1 cellular context compared by ENCODE assay signal in the genomic region with DNA sequence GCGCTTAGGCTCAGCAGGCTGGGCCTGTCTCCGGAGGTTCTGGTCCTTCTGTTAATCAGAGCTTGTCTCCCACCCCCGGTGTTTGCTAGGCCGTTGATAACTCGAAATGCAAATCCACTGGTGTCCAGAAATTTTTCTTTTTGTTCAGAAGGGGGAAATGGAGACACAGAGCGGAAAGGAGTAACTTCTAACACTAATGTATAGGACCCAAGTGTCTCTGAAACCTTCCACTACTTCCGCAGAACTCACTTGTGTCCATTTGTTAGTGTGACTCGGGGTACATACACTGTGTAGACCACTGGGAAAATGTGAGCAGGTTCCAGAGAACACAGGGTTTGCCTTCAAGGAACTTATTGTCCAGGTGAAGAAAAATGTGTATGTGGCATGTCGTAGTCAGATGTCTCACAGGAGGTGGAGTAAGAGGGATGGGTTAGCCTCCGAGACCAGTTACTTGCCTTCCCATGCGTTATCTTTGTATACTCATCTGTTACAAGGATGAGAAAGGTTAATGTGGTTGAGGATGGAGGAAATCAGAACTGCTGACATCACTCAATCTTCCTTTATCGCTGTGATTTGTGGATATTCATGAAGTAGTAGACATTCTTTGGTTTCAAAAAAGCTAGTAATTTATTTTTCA.
A peak's percentile ranks its signal among the peaks of the same experiment; 100 is the strongest.
TF ChIP-seq lines count a peak whose summit lies in the region.

No MANE protein-coding gene starts in this region.

TF ChIP-seq in K562, 482 proteins besides CTCF, POLR2A, EP300 and RAD21 (continued from another document and continues in another):
- TF ChIP-seq, protein P1, sequence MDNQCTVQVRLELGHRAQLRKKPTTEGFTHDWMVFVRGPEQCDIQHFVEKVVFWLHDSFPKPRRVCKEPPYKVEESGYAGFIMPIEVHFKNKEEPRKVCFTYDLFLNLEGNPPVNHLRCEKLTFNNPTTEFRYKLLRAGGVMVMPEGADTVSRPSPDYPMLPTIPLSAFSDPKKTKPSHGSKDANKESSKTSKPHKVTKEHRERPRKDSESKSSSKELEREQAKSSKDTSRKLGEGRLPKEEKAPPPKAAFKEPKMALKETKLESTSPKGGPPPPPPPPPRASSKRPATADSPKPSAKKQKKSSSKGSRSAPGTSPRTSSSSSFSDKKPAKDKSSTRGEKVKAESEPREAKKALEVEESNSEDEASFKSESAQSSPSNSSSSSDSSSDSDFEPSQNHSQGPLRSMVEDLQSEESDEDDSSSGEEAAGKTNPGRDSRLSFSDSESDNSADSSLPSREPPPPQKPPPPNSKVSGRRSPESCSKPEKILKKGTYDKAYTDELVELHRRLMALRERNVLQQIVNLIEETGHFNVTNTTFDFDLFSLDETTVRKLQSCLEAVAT (IDR thresholded peaks at IDR 0.05): peak in 1 of 2 experiments; percentile 71; a peak in 1 of 4 replicates
- TF ChIP-seq ZNF316 (IDR thresholded peaks at IDR 0.05): peak; percentile 98
- no peak for TF ChIP-seq SRSF3 (IDR thresholded peaks at IDR 0.05; ENCODE audit: insufficient read depth, low read length)
- TF ChIP-seq, protein P2, sequence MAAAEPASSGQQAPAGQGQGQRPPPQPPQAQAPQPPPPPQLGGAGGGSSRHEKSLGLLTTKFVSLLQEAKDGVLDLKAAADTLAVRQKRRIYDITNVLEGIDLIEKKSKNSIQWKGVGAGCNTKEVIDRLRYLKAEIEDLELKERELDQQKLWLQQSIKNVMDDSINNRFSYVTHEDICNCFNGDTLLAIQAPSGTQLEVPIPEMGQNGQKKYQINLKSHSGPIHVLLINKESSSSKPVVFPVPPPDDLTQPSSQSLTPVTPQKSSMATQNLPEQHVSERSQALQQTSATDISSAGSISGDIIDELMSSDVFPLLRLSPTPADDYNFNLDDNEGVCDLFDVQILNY (CRISPR knock-in tag; IDR thresholded peaks at IDR 0.05): no peak
- TF ChIP-seq, protein P3, sequence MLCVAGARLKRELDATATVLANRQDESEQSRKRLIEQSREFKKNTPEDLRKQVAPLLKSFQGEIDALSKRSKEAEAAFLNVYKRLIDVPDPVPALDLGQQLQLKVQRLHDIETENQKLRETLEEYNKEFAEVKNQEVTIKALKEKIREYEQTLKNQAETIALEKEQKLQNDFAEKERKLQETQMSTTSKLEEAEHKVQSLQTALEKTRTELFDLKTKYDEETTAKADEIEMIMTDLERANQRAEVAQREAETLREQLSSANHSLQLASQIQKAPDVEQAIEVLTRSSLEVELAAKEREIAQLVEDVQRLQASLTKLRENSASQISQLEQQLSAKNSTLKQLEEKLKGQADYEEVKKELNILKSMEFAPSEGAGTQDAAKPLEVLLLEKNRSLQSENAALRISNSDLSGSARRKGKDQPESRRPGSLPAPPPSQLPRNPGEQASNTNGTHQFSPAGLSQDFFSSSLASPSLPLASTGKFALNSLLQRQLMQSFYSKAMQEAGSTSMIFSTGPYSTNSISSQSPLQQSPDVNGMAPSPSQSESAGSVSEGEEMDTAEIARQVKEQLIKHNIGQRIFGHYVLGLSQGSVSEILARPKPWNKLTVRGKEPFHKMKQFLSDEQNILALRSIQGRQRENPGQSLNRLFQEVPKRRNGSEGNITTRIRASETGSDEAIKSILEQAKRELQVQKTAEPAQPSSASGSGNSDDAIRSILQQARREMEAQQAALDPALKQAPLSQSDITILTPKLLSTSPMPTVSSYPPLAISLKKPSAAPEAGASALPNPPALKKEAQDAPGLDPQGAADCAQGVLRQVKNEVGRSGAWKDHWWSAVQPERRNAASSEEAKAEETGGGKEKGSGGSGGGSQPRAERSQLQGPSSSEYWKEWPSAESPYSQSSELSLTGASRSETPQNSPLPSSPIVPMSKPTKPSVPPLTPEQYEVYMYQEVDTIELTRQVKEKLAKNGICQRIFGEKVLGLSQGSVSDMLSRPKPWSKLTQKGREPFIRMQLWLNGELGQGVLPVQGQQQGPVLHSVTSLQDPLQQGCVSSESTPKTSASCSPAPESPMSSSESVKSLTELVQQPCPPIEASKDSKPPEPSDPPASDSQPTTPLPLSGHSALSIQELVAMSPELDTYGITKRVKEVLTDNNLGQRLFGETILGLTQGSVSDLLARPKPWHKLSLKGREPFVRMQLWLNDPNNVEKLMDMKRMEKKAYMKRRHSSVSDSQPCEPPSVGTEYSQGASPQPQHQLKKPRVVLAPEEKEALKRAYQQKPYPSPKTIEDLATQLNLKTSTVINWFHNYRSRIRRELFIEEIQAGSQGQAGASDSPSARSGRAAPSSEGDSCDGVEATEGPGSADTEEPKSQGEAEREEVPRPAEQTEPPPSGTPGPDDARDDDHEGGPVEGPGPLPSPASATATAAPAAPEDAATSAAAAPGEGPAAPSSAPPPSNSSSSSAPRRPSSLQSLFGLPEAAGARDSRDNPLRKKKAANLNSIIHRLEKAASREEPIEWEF (CRISPR knock-in tag; IDR thresholded peaks at IDR 0.05): peak; percentile 37; the same call in 1 of the 2 replicates
- TF ChIP-seq TARDBP (IDR thresholded peaks at IDR 0.05): no peak
- TF ChIP-seq, protein P4, sequence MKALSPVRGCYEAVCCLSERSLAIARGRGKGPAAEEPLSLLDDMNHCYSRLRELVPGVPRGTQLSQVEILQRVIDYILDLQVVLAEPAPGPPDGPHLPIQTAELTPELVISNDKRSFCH (CRISPR knock-in tag; IDR thresholded peaks at IDR 0.05): no peak
- TF ChIP-seq, protein P4 (tag; IDR thresholded peaks at IDR 0.05): peak; percentile 94
- TF ChIP-seq FOSL1 (tag; conservative IDR thresholded peaks at IDR 0.05): peak; percentile 80
- TF ChIP-seq, protein P5, sequence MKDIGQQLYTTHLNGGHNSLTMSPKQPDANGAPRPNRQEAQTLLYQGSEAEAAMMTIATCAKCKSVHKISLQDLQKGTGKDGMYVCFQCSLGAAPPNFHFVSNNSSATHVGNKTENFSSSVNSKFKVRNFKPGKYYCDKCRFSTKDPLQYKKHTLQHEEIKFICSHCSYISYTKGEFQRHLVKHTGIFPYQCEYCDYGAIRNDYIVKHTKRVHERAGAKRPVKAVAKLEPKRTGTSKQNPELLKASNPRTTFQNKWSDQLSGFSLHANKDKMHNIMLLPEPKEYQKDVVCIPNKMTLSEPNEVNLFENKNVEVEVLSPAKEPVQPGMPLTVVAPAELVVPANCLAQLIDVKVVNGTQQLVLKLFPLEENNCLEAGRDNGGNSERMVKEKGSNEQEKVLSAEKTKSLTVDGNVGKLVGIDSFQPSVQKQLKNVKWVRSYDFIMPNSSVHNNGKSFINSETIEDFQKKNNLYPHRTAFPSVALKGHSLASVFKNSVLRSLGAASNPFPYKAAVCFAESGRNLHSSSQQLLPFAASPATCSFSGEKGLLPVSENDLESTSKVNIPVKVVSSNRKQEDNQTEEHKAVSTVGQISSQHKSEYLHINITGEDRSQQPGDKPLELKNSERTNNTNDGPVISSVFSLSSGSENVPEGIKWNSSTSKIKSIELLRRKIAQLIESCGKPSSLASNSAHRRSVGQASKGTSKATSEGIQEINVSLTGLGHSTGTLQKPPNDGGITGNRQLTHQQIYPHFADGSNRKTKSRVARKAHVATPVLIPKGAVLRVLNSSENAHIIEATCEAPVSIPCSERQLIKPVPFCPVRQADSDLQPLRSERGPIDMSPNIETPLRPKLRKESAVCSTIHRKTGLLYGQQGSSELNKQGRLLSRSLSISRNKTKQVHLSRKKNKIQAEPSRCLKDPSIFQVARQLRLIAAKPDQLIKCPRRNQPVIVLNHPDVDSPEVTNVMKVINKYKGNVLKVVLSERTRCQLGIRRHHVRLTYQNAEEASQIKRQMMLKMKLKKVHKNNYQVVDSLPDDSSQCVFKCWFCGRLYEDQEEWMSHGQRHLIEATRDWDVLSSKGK (CRISPR knock-in tag; IDR thresholded peaks at IDR 0.05): no peak
- TF ChIP-seq, protein P6, sequence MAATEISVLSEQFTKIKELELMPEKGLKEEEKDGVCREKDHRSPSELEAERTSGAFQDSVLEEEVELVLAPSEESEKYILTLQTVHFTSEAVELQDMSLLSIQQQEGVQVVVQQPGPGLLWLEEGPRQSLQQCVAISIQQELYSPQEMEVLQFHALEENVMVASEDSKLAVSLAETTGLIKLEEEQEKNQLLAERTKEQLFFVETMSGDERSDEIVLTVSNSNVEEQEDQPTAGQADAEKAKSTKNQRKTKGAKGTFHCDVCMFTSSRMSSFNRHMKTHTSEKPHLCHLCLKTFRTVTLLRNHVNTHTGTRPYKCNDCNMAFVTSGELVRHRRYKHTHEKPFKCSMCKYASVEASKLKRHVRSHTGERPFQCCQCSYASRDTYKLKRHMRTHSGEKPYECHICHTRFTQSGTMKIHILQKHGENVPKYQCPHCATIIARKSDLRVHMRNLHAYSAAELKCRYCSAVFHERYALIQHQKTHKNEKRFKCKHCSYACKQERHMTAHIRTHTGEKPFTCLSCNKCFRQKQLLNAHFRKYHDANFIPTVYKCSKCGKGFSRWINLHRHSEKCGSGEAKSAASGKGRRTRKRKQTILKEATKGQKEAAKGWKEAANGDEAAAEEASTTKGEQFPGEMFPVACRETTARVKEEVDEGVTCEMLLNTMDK (IDR thresholded peaks at IDR 0.05; ENCODE audit: borderline replicate concordance, insufficient read depth, low read depth, low read length, poor library complexity, severe bottlenecking): no peak
- TF ChIP-seq PHF8 (IDR thresholded peaks at IDR 0.05; ENCODE audit: borderline replicate concordance, low read length): no peak
- TF ChIP-seq, protein P7, sequence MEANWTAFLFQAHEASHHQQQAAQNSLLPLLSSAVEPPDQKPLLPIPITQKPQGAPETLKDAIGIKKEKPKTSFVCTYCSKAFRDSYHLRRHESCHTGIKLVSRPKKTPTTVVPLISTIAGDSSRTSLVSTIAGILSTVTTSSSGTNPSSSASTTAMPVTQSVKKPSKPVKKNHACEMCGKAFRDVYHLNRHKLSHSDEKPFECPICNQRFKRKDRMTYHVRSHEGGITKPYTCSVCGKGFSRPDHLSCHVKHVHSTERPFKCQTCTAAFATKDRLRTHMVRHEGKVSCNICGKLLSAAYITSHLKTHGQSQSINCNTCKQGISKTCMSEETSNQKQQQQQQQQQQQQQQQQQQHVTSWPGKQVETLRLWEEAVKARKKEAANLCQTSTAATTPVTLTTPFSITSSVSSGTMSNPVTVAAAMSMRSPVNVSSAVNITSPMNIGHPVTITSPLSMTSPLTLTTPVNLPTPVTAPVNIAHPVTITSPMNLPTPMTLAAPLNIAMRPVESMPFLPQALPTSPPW (CRISPR knock-in tag; IDR thresholded peaks at IDR 0.05): peak; percentile 28; the same call in 1 of the 2 replicates
- TF ChIP-seq SREBF1 (IDR thresholded peaks at IDR 0.05; ENCODE audit: borderline replicate concordance, low read depth, low read length): no peak
- peak; percentile 56; the same call in 1 of the 2 replicates for TF ChIP-seq FOXM1 (IDR thresholded peaks at IDR 0.05; ENCODE audit: low read depth)
- no peak for TF ChIP-seq FOXM1 (CRISPR knock-in tag; IDR thresholded peaks at IDR 0.05; ENCODE audit: low read depth)
- TF ChIP-seq, protein P8, sequence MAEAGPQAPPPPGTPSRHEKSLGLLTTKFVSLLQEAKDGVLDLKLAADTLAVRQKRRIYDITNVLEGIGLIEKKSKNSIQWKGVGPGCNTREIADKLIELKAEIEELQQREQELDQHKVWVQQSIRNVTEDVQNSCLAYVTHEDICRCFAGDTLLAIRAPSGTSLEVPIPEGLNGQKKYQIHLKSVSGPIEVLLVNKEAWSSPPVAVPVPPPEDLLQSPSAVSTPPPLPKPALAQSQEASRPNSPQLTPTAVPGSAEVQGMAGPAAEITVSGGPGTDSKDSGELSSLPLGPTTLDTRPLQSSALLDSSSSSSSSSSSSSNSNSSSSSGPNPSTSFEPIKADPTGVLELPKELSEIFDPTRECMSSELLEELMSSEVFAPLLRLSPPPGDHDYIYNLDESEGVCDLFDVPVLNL (CRISPR knock-in tag; IDR thresholded peaks at IDR 0.05; ENCODE audit: low read depth): no peak
- no peak for TF ChIP-seq LCOR (CRISPR knock-in tag; IDR thresholded peaks at IDR 0.05)
- no peak for TF ChIP-seq MED1 (CRISPR knock-in tag; IDR thresholded peaks at IDR 0.05; ENCODE audit: borderline replicate concordance)
- TF ChIP-seq ETV5 (CRISPR knock-in tag; IDR thresholded peaks at IDR 0.05; ENCODE audit: low read depth): no peak
- no peak for TF ChIP-seq ZNF696 (CRISPR knock-in tag; conservative IDR thresholded peaks at IDR 0.05)
- no peak for TF ChIP-seq CBX8 (IDR thresholded peaks at IDR 0.05; ENCODE audit: borderline replicate concordance, extremely low read depth, low read depth, low read length, poor library complexity, severe bottlenecking)
- TF ChIP-seq MAFG (tag; conservative IDR thresholded peaks at IDR 0.05): peak; percentile 94
- TF ChIP-seq ETV6 (IDR thresholded peaks at IDR 0.05; ENCODE audit: borderline replicate concordance in 1 of 2, low read depth in 2 of 2, low read length in 1 of 2): no peak
- TF ChIP-seq ETV6 (CRISPR knock-in tag; IDR thresholded peaks at IDR 0.05; ENCODE audit: borderline replicate concordance): no peak
- TF ChIP-seq, protein P9, sequence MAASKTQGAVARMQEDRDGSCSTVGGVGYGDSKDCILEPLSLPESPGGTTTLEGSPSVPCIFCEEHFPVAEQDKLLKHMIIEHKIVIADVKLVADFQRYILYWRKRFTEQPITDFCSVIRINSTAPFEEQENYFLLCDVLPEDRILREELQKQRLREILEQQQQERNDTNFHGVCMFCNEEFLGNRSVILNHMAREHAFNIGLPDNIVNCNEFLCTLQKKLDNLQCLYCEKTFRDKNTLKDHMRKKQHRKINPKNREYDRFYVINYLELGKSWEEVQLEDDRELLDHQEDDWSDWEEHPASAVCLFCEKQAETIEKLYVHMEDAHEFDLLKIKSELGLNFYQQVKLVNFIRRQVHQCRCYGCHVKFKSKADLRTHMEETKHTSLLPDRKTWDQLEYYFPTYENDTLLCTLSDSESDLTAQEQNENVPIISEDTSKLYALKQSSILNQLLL (CRISPR knock-in tag; IDR thresholded peaks at IDR 0.05; ENCODE audit: borderline replicate concordance): no peak
- no peak for TF ChIP-seq HNRNPH1 (optimal IDR thresholded peaks at IDR 0.05; ENCODE audit: low read depth, low read length)
- TF ChIP-seq TSC22D4 (tag; IDR thresholded peaks at IDR 0.05): no peak
- no peak for TF ChIP-seq RBM34 (IDR thresholded peaks at IDR 0.05; ENCODE audit: borderline replicate concordance, insufficient read depth, low read length)
